1 cellular context compared by ENCODE assay signal in genomic region chr20:59403261-59403961, GRCh38.
TF ChIP-seq lines count a peak whose summit lies in the region.

No MANE protein-coding gene starts in this region.

TF ChIP-seq in HepG2, 621 proteins besides CTCF, POLR2A, EP300 and RAD21 (continued from another document and continues in another):
- TF ChIP-seq, protein P1, sequence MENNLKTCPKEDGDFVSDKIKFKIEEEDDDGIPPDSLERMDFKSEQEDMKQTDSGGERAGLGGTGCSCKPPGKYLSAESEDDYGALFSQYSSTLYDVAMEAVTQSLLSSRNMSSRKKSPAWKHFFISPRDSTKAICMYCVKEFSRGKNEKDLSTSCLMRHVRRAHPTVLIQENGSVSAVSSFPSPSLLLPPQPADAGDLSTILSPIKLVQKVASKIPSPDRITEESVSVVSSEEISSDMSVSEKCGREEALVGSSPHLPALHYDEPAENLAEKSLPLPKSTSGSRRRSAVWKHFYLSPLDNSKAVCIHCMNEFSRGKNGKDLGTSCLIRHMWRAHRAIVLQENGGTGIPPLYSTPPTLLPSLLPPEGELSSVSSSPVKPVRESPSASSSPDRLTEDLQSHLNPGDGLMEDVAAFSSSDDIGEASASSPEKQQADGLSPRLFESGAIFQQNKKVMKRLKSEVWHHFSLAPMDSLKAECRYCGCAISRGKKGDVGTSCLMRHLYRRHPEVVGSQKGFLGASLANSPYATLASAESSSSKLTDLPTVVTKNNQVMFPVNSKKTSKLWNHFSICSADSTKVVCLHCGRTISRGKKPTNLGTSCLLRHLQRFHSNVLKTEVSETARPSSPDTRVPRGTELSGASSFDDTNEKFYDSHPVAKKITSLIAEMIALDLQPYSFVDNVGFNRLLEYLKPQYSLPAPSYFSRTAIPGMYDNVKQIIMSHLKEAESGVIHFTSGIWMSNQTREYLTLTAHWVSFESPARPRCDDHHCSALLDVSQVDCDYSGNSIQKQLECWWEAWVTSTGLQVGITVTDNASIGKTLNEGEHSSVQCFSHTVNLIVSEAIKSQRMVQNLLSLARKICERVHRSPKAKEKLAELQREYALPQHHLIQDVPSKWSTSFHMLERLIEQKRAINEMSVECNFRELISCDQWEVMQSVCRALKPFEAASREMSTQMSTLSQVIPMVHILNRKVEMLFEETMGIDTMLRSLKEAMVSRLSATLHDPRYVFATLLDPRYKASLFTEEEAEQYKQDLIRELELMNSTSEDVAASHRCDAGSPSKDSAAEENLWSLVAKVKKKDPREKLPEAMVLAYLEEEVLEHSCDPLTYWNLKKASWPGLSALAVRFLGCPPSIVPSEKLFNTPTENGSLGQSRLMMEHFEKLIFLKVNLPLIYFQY (CRISPR knock-in tag; IDR thresholded peaks at IDR 0.05; ENCODE audit: borderline replicate concordance): no peak
- no peak for TF ChIP-seq NFYB (CRISPR knock-in tag; IDR thresholded peaks at IDR 0.05)
- no peak for TF ChIP-seq POGZ (CRISPR knock-in tag; IDR thresholded peaks at IDR 0.05)
- TF ChIP-seq, protein P2, sequence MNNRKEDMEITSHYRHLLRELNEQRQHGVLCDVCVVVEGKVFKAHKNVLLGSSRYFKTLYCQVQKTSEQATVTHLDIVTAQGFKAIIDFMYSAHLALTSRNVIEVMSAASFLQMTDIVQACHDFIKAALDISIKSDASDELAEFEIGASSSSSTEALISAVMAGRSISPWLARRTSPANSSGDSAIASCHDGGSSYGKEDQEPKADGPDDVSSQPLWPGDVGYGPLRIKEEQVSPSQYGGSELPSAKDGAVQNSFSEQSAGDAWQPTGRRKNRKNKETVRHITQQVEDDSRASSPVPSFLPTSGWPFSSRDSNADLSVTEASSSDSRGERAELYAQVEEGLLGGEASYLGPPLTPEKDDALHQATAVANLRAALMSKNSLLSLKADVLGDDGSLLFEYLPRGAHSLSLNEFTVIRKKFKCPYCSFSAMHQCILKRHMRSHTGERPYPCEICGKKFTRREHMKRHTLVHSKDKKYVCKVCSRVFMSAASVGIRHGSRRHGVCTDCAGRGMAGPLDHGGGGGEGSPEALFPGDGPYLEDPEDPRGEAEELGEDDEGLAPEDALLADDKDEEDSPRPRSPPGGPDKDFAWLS (CRISPR knock-in tag; IDR thresholded peaks at IDR 0.05; ENCODE audit: borderline replicate concordance): no peak
- no peak for TF ChIP-seq ZNF503 (CRISPR knock-in tag; IDR thresholded peaks at IDR 0.05)
- peak; percentile 31 for TF ChIP-seq PTBP1 (IDR thresholded peaks at IDR 0.05; ENCODE audit: low read depth, low read length, poor library complexity, severe bottlenecking)
- no peak for TF ChIP-seq ZNF850 (CRISPR knock-in tag; conservative IDR thresholded peaks at IDR 0.05)
- TF ChIP-seq BCLAF1 (IDR thresholded peaks at IDR 0.05): no peak
- peak; percentile 71 for TF ChIP-seq ATF7-NPFF (CRISPR knock-in tag; IDR thresholded peaks at IDR 0.05; ENCODE audit: low read depth)
- TF ChIP-seq KDM3A (CRISPR knock-in tag; IDR thresholded peaks at IDR 0.05; ENCODE audit: low read depth): peak; percentile 57; the same call in 1 of the 2 replicates
- peak; percentile 44; the same call in 1 of the 2 replicates for TF ChIP-seq MIER2 (CRISPR knock-in tag; IDR thresholded peaks at IDR 0.05)
- TF ChIP-seq, protein P3, sequence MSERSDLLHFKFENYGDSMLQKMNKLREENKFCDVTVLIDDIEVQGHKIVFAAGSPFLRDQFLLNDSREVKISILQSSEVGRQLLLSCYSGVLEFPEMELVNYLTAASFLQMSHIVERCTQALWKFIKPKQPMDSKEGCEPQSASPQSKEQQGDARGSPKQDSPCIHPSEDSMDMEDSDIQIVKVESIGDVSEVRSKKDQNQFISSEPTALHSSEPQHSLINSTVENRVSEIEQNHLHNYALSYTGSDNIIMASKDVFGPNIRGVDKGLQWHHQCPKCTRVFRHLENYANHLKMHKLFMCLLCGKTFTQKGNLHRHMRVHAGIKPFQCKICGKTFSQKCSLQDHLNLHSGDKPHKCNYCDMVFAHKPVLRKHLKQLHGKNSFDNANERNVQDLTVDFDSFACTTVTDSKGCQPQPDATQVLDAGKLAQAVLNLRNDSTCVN (CRISPR knock-in tag; IDR thresholded peaks at IDR 0.05; ENCODE audit: borderline replicate concordance): no peak
- TF ChIP-seq U2AF2 (IDR thresholded peaks at IDR 0.05; ENCODE audit: low read depth, low read length): no peak
- 0 out of 2 replicates have a peak, but pooled peaks have one; percentile 15 for TF ChIP-seq MIXL1 (CRISPR knock-in tag; IDR thresholded peaks at IDR 0.05)
- TF ChIP-seq SETDB1 (CRISPR knock-in tag; IDR thresholded peaks at IDR 0.05; ENCODE audit: borderline replicate concordance): no peak
- TF ChIP-seq GFI1 (CRISPR knock-in tag; IDR thresholded peaks at IDR 0.05; ENCODE audit: borderline replicate concordance): no peak
- TF ChIP-seq ZNF510 (CRISPR knock-in tag; IDR thresholded peaks at IDR 0.05; ENCODE audit: low read depth): no peak
- TF ChIP-seq NBN (conservative IDR thresholded peaks at IDR 0.05): no peak
- no peak for TF ChIP-seq ZNF230 (CRISPR knock-in tag; IDR thresholded peaks at IDR 0.05)
- no peak for TF ChIP-seq EEA1 (CRISPR knock-in tag; IDR thresholded peaks at IDR 0.05; ENCODE audit: borderline replicate concordance)
- no peak for TF ChIP-seq ZC3H4 (CRISPR knock-in tag; IDR thresholded peaks at IDR 0.05; ENCODE audit: borderline replicate concordance)
- 0 out of 2 replicates have a peak, but pooled peaks have one; percentile 28 for TF ChIP-seq MAF1 (CRISPR knock-in tag; IDR thresholded peaks at IDR 0.05; ENCODE audit: borderline replicate concordance)
- TF ChIP-seq BRCA1 (CRISPR knock-in tag; IDR thresholded peaks at IDR 0.05): 0 out of 2 replicates have a peak, but pooled peaks have one; percentile 71
- TF ChIP-seq, protein P4, sequence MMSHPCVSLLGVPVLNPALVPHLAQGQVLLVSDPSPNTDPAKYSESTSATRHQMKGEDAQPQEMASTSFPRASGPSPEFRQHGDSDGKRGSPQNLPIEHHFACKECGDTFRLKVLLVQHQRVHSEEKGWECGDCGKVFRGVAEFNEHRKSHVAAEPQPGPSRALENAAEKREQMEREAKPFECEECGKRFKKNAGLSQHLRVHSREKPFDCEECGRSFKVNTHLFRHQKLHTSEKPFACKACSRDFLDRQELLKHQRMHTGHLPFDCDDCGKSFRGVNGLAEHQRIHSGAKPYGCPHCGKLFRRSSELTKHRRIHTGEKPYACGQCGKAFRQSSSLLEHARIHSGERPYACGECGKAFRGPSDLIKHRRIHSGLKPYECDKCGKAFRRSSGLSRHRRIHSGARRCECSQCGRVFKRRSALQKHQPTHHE (CRISPR knock-in tag; IDR thresholded peaks at IDR 0.05; ENCODE audit: borderline replicate concordance): no peak
- TF ChIP-seq CC2D1A (CRISPR knock-in tag; IDR thresholded peaks at IDR 0.05): no peak
- TF ChIP-seq ZNF644 (CRISPR knock-in tag; IDR thresholded peaks at IDR 0.05; ENCODE audit: low read depth): no peak
- TF ChIP-seq CSRNP1 (CRISPR knock-in tag; IDR thresholded peaks at IDR 0.05): no peak
- TF ChIP-seq, protein P5, sequence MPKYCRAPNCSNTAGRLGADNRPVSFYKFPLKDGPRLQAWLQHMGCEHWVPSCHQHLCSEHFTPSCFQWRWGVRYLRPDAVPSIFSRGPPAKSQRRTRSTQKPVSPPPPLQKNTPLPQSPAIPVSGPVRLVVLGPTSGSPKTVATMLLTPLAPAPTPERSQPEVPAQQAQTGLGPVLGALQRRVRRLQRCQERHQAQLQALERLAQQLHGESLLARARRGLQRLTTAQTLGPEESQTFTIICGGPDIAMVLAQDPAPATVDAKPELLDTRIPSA (CRISPR knock-in tag; IDR thresholded peaks at IDR 0.05; ENCODE audit: borderline replicate concordance): no peak
- TF ChIP-seq ERF (CRISPR knock-in tag; IDR thresholded peaks at IDR 0.05): 0 out of 2 replicates have a peak, but pooled peaks have one; percentile 56
- no peak for TF ChIP-seq SIN3A (IDR thresholded peaks at IDR 0.05; ENCODE audit: borderline replicate concordance, low read depth, low read length)
- no peak for TF ChIP-seq HNRNPH1 (optimal IDR thresholded peaks at IDR 0.05; ENCODE audit: low read depth, low read length)
- peak; percentile 79 for TF ChIP-seq SRSF1 (optimal IDR thresholded peaks at IDR 0.05; ENCODE audit: low read depth, low read length)
- no peak for TF ChIP-seq RFX1 (IDR thresholded peaks at IDR 0.05)
- peak; percentile 30; the same call in 1 of the 2 replicates for TF ChIP-seq ZNF747 (CRISPR knock-in tag; IDR thresholded peaks at IDR 0.05; ENCODE audit: borderline replicate concordance)
- TF ChIP-seq TOE1 (CRISPR knock-in tag; IDR thresholded peaks at IDR 0.05): no peak
- TF ChIP-seq IKZF4 (CRISPR knock-in tag; IDR thresholded peaks at IDR 0.05; ENCODE audit: borderline replicate concordance, low read depth, not compliant biosample characterization): no peak
- TF ChIP-seq ZNF264 (CRISPR knock-in tag; IDR thresholded peaks at IDR 0.05): no peak
- TF ChIP-seq, protein P6, sequence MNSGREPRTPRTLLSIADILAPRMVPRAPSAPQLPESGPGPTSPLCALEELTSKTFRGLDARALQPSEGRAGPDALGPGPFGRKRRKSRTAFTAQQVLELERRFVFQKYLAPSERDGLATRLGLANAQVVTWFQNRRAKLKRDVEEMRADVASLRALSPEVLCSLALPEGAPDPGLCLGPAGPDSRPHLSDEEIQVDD (CRISPR knock-in tag; IDR thresholded peaks at IDR 0.05; ENCODE audit: borderline replicate concordance): no peak
- peak; percentile 52; the same call in 1 of the 2 replicates for TF ChIP-seq ZNF788 (CRISPR knock-in tag; IDR thresholded peaks at IDR 0.05; ENCODE audit: borderline replicate concordance)
- TF ChIP-seq, protein P7, sequence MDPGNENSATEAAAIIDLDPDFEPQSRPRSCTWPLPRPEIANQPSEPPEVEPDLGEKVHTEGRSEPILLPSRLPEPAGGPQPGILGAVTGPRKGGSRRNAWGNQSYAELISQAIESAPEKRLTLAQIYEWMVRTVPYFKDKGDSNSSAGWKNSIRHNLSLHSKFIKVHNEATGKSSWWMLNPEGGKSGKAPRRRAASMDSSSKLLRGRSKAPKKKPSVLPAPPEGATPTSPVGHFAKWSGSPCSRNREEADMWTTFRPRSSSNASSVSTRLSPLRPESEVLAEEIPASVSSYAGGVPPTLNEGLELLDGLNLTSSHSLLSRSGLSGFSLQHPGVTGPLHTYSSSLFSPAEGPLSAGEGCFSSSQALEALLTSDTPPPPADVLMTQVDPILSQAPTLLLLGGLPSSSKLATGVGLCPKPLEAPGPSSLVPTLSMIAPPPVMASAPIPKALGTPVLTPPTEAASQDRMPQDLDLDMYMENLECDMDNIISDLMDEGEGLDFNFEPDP (CRISPR knock-in tag; conservative IDR thresholded peaks at IDR 0.05): no peak
- no peak for TF ChIP-seq ZNF549 (CRISPR knock-in tag; IDR thresholded peaks at IDR 0.05)
- TF ChIP-seq RXRB (CRISPR knock-in tag; IDR thresholded peaks at IDR 0.05; ENCODE audit: borderline replicate concordance): no peak
- no peak for TF ChIP-seq ZNF10 (CRISPR knock-in tag; IDR thresholded peaks at IDR 0.05; ENCODE audit: borderline replicate concordance, low read depth)
- no peak for TF ChIP-seq MAFK (conservative IDR thresholded peaks at IDR 0.05 in 1 of 2, IDR thresholded peaks at IDR 0.05 in 1 of 2; ENCODE audit: low read length in 2 of 2)
- TF ChIP-seq KDM1A (CRISPR knock-in tag; IDR thresholded peaks at IDR 0.05): no peak
- no peak for TF ChIP-seq WIZ (CRISPR knock-in tag; IDR thresholded peaks at IDR 0.05)
- TF ChIP-seq PITX1 (CRISPR knock-in tag; IDR thresholded peaks at IDR 0.05): 0 out of 2 replicates have a peak, but pooled peaks have one; percentile 17
- no peak for TF ChIP-seq GPN1 (CRISPR knock-in tag; IDR thresholded peaks at IDR 0.05; ENCODE audit: borderline replicate concordance)
- TF ChIP-seq ZNF207 (IDR thresholded peaks at IDR 0.05; ENCODE audit: borderline replicate concordance): no peak
